Comparison of ENCODE assay signal across 18 cellular contexts in the genomic region with DNA sequence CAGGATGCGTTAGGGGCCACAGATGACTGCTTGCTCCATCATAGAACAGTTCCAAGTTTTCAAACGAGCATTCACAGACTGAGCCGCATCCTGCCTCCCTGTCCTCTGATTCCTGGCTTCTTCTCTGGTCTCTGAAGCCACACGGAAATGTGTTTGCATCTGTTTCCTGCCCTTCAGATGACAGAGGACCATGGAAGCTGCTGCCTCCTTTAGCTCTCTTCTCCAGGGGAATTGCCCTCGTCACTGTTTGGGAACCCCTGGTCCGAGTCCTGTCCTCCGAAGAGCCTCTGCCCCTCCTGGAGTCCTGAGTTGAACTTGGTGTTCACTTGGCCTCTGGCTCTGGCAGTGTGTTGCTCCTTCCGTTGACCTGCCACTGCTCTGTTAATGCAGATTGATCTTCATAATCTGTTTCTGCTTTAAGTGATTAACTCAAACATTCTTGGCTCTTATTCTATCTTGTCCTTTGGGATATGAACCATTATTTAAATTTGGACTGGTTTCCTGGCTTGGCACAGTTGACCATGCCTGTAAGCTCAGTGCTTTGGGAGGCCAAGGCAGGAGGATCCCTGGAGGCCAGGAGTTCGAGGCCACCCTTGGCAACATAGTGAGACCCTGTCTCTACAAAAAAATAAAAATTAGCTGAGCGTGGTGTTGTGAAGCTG.
DNase-seq lines count a peak whose midpoint lies in the region; ATAC-seq and TF ChIP-seq lines count a peak whose summit lies in the region.
"Had no signal": no experiment of that assay in that cellular context is flagged by ENCODE, and none has a peak within 500 bp of the region (broad histone marks: within the 10 kb centered on the region; RNA-seq: fewer than 3 reads in every experiment).

No MANE protein-coding gene starts in this region.

- H3K27me3 ChIP-seq in body of pancreas (no peaks in the 10 kb centered on the region), muscle layer of duodenum (ENCODE audit: low read depth, low read length) (no peaks in the 10 kb centered on the region), transverse colon (no peaks in the 10 kb centered on the region)

- H3K36me3 ChIP-seq in body of pancreas (replicated peaks in 1 of 2; ENCODE audit: insufficient read depth in 1 of 2, low read depth in 2 of 2), result peaks cover 0 to 3% of the 10 kb centered on the region in 2 donors
- peaks cover 24 to 31% of the 10 kb centered on the region in 2 donors for H3K36me3 ChIP-seq in muscle layer of duodenum (ENCODE audit: control insufficient read depth in 1 of 2, insufficient read depth in 2 of 2, low read length in 2 of 2)
- H3K36me3 ChIP-seq in transverse colon, result peaks cover 0 to 20% (median 0%) of the 10 kb centered on the region in 4 donors

- TF ChIP-seq CTCF in body of pancreas (IDR thresholded peaks at IDR 0.05) (no peak), transverse colon (IDR thresholded peaks at IDR 0.05) (no peak)

- peak overlapping the region in 2 of 4 donors; percentile 51 to 56 for H3K27ac ChIP-seq in body of pancreas
- H3K27ac ChIP-seq in muscle layer of duodenum (ENCODE audit: low read length), result peak overlapping the region; percentile 68
- peak overlapping the region in 3 of 4 donors; percentile 30 to 44 (median 38) for H3K27ac ChIP-seq in transverse colon
- H3K27ac ChIP-seq: HL-60 had no signal

- H3K4me3 ChIP-seq in body of pancreas (no peak overlapping the region), muscle layer of duodenum (ENCODE audit: low read depth in 1 of 2, low read length in 2 of 2) (no peak overlapping the region), transverse colon (no peak overlapping the region)

- TF ChIP-seq EP300 in transverse colon (IDR thresholded peaks at IDR 0.05; ENCODE audit: low read depth), result no peak

- H3K4me1 ChIP-seq in body of pancreas (peaks cover 5% of the 10 kb centered on the region), muscle layer of duodenum (ENCODE audit: control insufficient read depth in 1 of 2, insufficient read depth in 2 of 2, low read length in 2 of 2) (peaks cover 3 to 53% of the 10 kb centered on the region in 2 donors), transverse colon (peaks cover 0 to 9% (median 0%) of the 10 kb centered on the region in 4 donors)

- intact Hi-C loops in body of pancreas (cut with DNase I), result no loop called here
- intact Hi-C loops in Right ventricle myocardium superior (cut with DNase I), result no loop called here
- intact Hi-C loops in transverse colon (cut with DNase I; ENCODE audit: low total_unique reads), result no loop called here

- no peak for TF ChIP-seq POLR2A in body of pancreas (IDR thresholded peaks at IDR 0.05)
- no peak for TF ChIP-seq POLR2A in transverse colon (IDR thresholded peaks at IDR 0.05)

- DNase-seq in body of pancreas (no peak), Right ventricle myocardium superior (no peak), transverse colon (no peak), NCI-H128 (lab: John Stamatoyannopoulos, UW; ENCODE audit: unreplicated experiment) (no peak), NCI-H748 (lab: John Stamatoyannopoulos, UW; ENCODE audit: unreplicated experiment) (no peak)
- DNase-seq: activated CD8-positive, alpha-beta memory T cell treated with anti-CD3 and anti-CD28 coated beads for 24 hours; activated gamma-delta T cell treated with Interleukin-2 at 50 U/mL for 16 hours; DMS153; foreskin fibroblast; KG1; NCI-H1105; occipital lobe; stimulated activated CD4-positive, alpha-beta T cell treated with anti-CD3 and anti-CD28 coated beads, Interleukin-12 subunit alpha, Interleukin-12 subunit beta, amount 100 ng/mL, for 4 hours; stimulated activated naive CD8-positive, alpha-beta T cell treated with anti-CD3 and anti-CD28 coated beads, Interleukin-15, Interleukin-2, amounts not matched to agents 100 U/mL and 50 U/mL, for 24 hours had no signal

- ATAC-seq in body of pancreas (peak; percentile 53), Right ventricle myocardium superior (ENCODE audit: poor library complexity) (peak; percentile 47), HG02973 (IDR thresholded peaks at IDR 0.05; ENCODE audit: unreplicated experiment) (no peak)
- ATAC-seq: Panc1; stimulated activated naive CD8-positive, alpha-beta T cell treated with anti-CD3 and anti-CD28 coated beads, Interleukin-15, Interleukin-2, amounts not matched to agents 100 U/mL and 50 U/mL, for 24 hours had no signal

- in situ Hi-C loops in transverse colon (cut with MboI; ENCODE audit: low pct_ligation_motif_present in 1 of 4, low pct_unique_long_range_greater_than_20kb in 1 of 4, low sequenced_read_pairs in 3 of 4), result loop anchor here in 3 of 4 donors (25.0 kb wide), 2 partner anchors 256 to 681 kb away; no protein-coding TSS in a partner anchor

- 82 to 83% methylated on average over 9 to 10 of the region's 10 CpGs for WGBS in body of pancreas, 2 donors
- WGBS in transverse colon (ENCODE audit: low coverage in 1 of 2), 2 donors, result 82 to 100% methylated on average over 1 to 10 of the region's 10 CpGs

- H3K9me3 ChIP-seq in body of pancreas (no peaks in the 10 kb centered on the region), muscle layer of duodenum (ENCODE audit: control insufficient read depth in 1 of 2, low read length in 2 of 2) (no peaks in the 10 kb centered on the region), transverse colon (no peaks in the 10 kb centered on the region)
